22 cellular contexts compared by ENCODE assay signal in the genomic region with DNA sequence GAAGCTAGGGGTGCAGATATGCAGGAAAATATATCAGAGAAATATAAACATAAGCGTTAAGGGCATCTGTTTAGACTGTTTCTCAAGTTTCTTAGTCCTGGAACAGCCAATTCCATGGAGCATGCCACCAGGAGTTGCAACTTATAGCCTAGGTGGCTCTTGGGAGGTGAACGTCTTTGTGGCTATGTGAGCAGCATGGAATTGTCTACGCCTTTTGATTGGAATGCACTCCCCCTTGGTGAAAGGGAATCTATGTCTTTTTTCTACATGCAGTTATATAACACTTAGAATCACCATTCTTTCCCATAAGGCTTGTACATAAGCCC. TPM values are rescaled to one million over a fixed set of nuclear protein-coding genes. Genes with fewer than 3 reads are reported as not detected.
DNase-seq lines count a peak whose midpoint lies in the region; ATAC-seq and TF ChIP-seq lines count a peak whose summit lies in the region.
"Had no signal": no experiment of that assay in that cellular context is flagged by ENCODE, and none has a peak within 500 bp of the region (broad histone marks: within the 10 kb centered on the region; RNA-seq: fewer than 3 reads in every experiment).

No MANE protein-coding gene starts in this region.

- no peak overlapping the region for H3K4me3 Mint-ChIP-seq in activated T-cell treated with anti-CD3 and anti-CD28 coated beads, Interleukin-2, amount 50 U/mL, for 24 hours
- H3K4me3 Mint-ChIP-seq in activated T-cell treated with anti-CD3 and anti-CD28 coated beads, Interleukin-2, amount 50 U/mL, for 4 hours = no peak overlapping the region
- H3K4me3 Mint-ChIP-seq in IgD-negative memory B cell = peak overlapping the region in 1 of 4 donors; percentile 8
- peak overlapping the region; percentile 60 for H3K4me3 Mint-ChIP-seq in activated naive CD8-positive, alpha-beta T cell
- H3K4me3 Mint-ChIP-seq: neural progenitor cell had no signal

- no peaks in the 10 kb centered on the region for H3K9me3 ChIP-seq in neutrophil
- H3K9me3 ChIP-seq: esophagus muscularis mucosa, psoas muscle had no signal

- no peaks in the 10 kb centered on the region for H3K27me3 ChIP-seq in neutrophil
- H3K27me3 ChIP-seq: esophagus muscularis mucosa, neural progenitor cell had no signal

- no peaks in the 10 kb centered on the region for H3K27me3 Mint-ChIP-seq in activated T-cell treated with anti-CD3 and anti-CD28 coated beads, Interleukin-2, amount 50 U/mL, for 24 hours
- no peaks in the 10 kb centered on the region for H3K27me3 Mint-ChIP-seq in activated T-cell treated with anti-CD3 and anti-CD28 coated beads, Interleukin-2, amount 50 U/mL, for 4 hours (ENCODE audit: low read depth)
- no peaks in the 10 kb centered on the region for H3K27me3 Mint-ChIP-seq in IgD-negative memory B cell
- H3K27me3 Mint-ChIP-seq in activated naive CD8-positive, alpha-beta T cell = no peaks in the 10 kb centered on the region

- peak; percentile 24 for DNase-seq in activated T-cell treated with anti-CD3 and anti-CD28 coated beads, Interleukin-2, amount 50 U/mL, for 24 hours
- no peak for DNase-seq in activated T-cell treated with anti-CD3 and anti-CD28 coated beads, Interleukin-2, amount 50 U/mL, for 4 hours
- no peak for DNase-seq in DMS114 treated with DMSO at 0.1 percent for 48 hours (lab: John Stamatoyannopoulos, UW; ENCODE audit: unreplicated experiment)
- DNase-seq: activated T-cell treated with anti-CD3 and anti-CD28 coated beads, Interleukin-2, amount 50 U/mL, for 1 hour; aorta; cerebellar nuclear complex; effector CD4-positive, alpha-beta T cell; IMR-90; mesendoderm; NCI-H187; NCI-H226; psoas muscle; stimulated activated CD4-positive, alpha-beta T cell treated with anti-CD3 and anti-CD28 coated beads, Interleukin-4, amount 100 ng/mL, for 4 hours had no signal

- peaks cover 71% of the 10 kb centered on the region for H3K36me3 Mint-ChIP-seq in activated T-cell treated with anti-CD3 and anti-CD28 coated beads, Interleukin-2, amount 50 U/mL, for 24 hours (ENCODE audit: low read depth)
- peaks cover 30% of the 10 kb centered on the region for H3K36me3 Mint-ChIP-seq in activated T-cell treated with anti-CD3 and anti-CD28 coated beads, Interleukin-2, amount 50 U/mL, for 4 hours (ENCODE audit: insufficient read depth)
- no peaks in the 10 kb centered on the region for H3K36me3 Mint-ChIP-seq in IgD-negative memory B cell
- peaks cover 7% of the 10 kb centered on the region for H3K36me3 Mint-ChIP-seq in activated naive CD8-positive, alpha-beta T cell
- H3K36me3 Mint-ChIP-seq: neural progenitor cell had no signal

- H3K4me1 Mint-ChIP-seq in activated T-cell treated with anti-CD3 and anti-CD28 coated beads, Interleukin-2, amount 50 U/mL, for 24 hours (ENCODE audit: low read depth) = peaks cover 84% of the 10 kb centered on the region
- H3K4me1 Mint-ChIP-seq in activated T-cell treated with anti-CD3 and anti-CD28 coated beads, Interleukin-2, amount 50 U/mL, for 4 hours (ENCODE audit: low read depth) = peaks cover 93% of the 10 kb centered on the region
- H3K4me1 Mint-ChIP-seq in IgD-negative memory B cell = peaks cover 39 to 60% (median 53%) of the 10 kb centered on the region in 3 donors
- H3K4me1 Mint-ChIP-seq in activated naive CD8-positive, alpha-beta T cell (ENCODE audit: low read depth) = peaks cover 87% of the 10 kb centered on the region

- no peak overlapping the region for H3K4me3 ChIP-seq in neutrophil (ENCODE audit: low read depth in 1 of 2, low read length in 1 of 2)
- H3K4me3 ChIP-seq: esophagus muscularis mucosa, neural progenitor cell, psoas muscle, skin epidermis had no signal

- H3K27ac ChIP-seq in neutrophil = peak overlapping the region; percentile 99
- H3K27ac ChIP-seq: esophagus muscularis mucosa, neural progenitor cell, psoas muscle had no signal

- peak overlapping the region; percentile 67 for H3K27ac Mint-ChIP-seq in activated T-cell treated with anti-CD3 and anti-CD28 coated beads, Interleukin-2, amount 50 U/mL, for 24 hours
- H3K27ac Mint-ChIP-seq in IgD-negative memory B cell = peak overlapping the region in 2 of 3 donors; percentile 43 to 46
- H3K27ac Mint-ChIP-seq in activated naive CD8-positive, alpha-beta T cell = peak overlapping the region; percentile 87
- H3K27ac Mint-ChIP-seq: neural progenitor cell had no signal

- no peaks in the 10 kb centered on the region for H3K9me3 Mint-ChIP-seq in activated T-cell treated with anti-CD3 and anti-CD28 coated beads, Interleukin-2, amount 50 U/mL, for 24 hours
- no peaks in the 10 kb centered on the region for H3K9me3 Mint-ChIP-seq in activated T-cell treated with anti-CD3 and anti-CD28 coated beads, Interleukin-2, amount 50 U/mL, for 4 hours
- no peaks in the 10 kb centered on the region for H3K9me3 Mint-ChIP-seq in IgD-negative memory B cell
- H3K9me3 Mint-ChIP-seq in activated naive CD8-positive, alpha-beta T cell (ENCODE audit: low read depth) = no peaks in the 10 kb centered on the region
- H3K9me3 Mint-ChIP-seq: neural progenitor cell had no signal

- no peak for TF ChIP-seq CTCF in neutrophil (IDR thresholded peaks at IDR 0.05)

- peaks cover 38 to 72% of the 10 kb centered on the region in 2 experiments for H3K4me1 ChIP-seq in neutrophil (ENCODE audit: control insufficient read depth in 1 of 2, insufficient read depth in 1 of 2, low read depth in 1 of 2, low read length in 1 of 2)
- H3K4me1 ChIP-seq: neural progenitor cell had no signal

- peaks cover 82% of the 10 kb centered on the region for H3K36me3 ChIP-seq in neutrophil
- H3K36me3 ChIP-seq: neural progenitor cell had no signal

- no peak for ATAC-seq in activated T-cell treated with anti-CD3 and anti-CD28 coated beads, Interleukin-2, amount 50 U/mL, for 4 hours
- no peak for ATAC-seq in HG03097 (IDR thresholded peaks at IDR 0.05; ENCODE audit: low FRiP score, unreplicated experiment)
- no peak for ATAC-seq in GM18502 (IDR thresholded peaks at IDR 0.05; ENCODE audit: poor library complexity, unreplicated experiment)
- ATAC-seq: psoas muscle had no signal

RNA-seq across cellular contexts. Expression of a gene that starts 12.4 kb away (rescaled TPM):
- 10 to 100 TPM; 15.4 to 20.6 (median 17.5) TPM for total RNA-seq in activated T-cell treated with anti-CD3 and anti-CD28 coated beads, Interleukin-2, amount 50 U/mL, for 4 hours
- polyA plus RNA-seq in IgD-negative memory B cell = 249 TPM
- total RNA-seq: IMR-90 had no signal
- polyA plus RNA-seq: AG04450 had no signal
